27 cellular contexts compared by ENCODE assay signal in the genomic region with DNA sequence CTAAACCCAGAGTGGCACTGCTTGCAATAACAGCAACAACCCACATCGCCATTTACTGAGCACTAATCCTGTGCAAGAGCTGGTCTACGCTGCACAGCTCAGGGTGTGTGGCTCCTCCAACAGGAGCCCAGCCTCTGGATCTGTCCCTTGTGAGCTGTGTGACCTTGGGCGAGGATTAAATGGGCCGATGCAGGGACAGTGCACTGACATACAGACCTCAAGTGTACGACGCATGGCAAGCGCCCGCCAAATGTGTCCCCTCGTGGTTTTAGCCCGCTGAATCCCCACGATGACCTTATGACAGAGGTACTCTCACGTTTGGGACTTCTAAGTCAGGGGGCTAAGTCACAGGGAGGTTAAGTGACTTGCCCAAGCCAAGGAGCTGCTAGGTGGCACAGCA.
"Had no signal": no experiment of that assay in that cellular context is flagged by ENCODE, and none has a peak within 500 bp of the region (broad histone marks: within the 10 kb centered on the region; RNA-seq: fewer than 3 reads in every experiment).

No MANE protein-coding gene starts in this region.

- H3K9ac ChIP-seq: neural progenitor cell had no signal

- H3K4me1 Mint-ChIP-seq: natural killer cell; stimulated activated naive B cell treated with anti-CD40 and anti-IgM and Interleukin-4, amounts not matched to agents 10 μg/mL and 1 μg/mL and 100 μg/mL, for 72 hours had no signal

- H3K27me3 Mint-ChIP-seq: naive B cell; stimulated activated naive B cell treated with anti-CD40 and anti-IgM and Interleukin-4, amounts not matched to agents 10 μg/mL and 1 μg/mL and 100 μg/mL, for 72 hours had no signal

- H2AFZ ChIP-seq: neural progenitor cell had no signal

- DNase-seq: hippocampal formation; left colon; left lung; lower lobe of right lung; mammary epithelial cell; mesenchymal stem cell; naive B cell; natural killer cell; ovary; retina; right cardiac atrium; stimulated activated CD4-positive, alpha-beta T cell treated with anti-CD3 and anti-CD28 coated beads, Interleukin-4, amount 100 ng/mL, for 24 hours; stimulated activated naive B cell treated with anti-CD40 and anti-IgM and Interleukin-4, amounts not matched to agents 10 μg/mL and 1 μg/mL and 100 μg/mL, for 72 hours; stimulated activated naive CD8-positive, alpha-beta T cell treated with anti-CD3 and anti-CD28 coated beads, Interleukin-15, Interleukin-2, amounts not matched to agents 100 U/mL and 50 U/mL, for 24 hours; stomach; testis; thyroid gland; transverse colon; upper lobe of left lung had no signal

- H3K27ac ChIP-seq: left lung, lower lobe of right lung, neural progenitor cell, ovary, prostate gland, skin epidermis, stomach, testis, thyroid gland, transverse colon, upper lobe of left lung, vagina had no signal

- H3K9me3 Mint-ChIP-seq: mesothelial cell of epicardium; naive B cell; natural killer cell; nephron progenitor cell; neural progenitor cell; stimulated activated naive B cell treated with anti-CD40 and anti-IgM and Interleukin-4, amounts not matched to agents 10 μg/mL and 1 μg/mL and 100 μg/mL, for 72 hours had no signal

- H3K27ac Mint-ChIP-seq: mesothelial cell of epicardium, naive B cell, natural killer cell had no signal

- H3K36me3 Mint-ChIP-seq: naive B cell, natural killer cell, neural progenitor cell had no signal

- H3K4me3 ChIP-seq: left lung, lower lobe of right lung, neural progenitor cell, ovary, prostate gland, skin epidermis, stomach, testis, thyroid gland, transverse colon, upper lobe of left lung, vagina had no signal

- H3K27me3 ChIP-seq: left lung, neural progenitor cell, ovary, stomach, testis, thyroid gland, transverse colon, upper lobe of left lung, vagina had no signal

- H3K9me3 ChIP-seq: left lung, lower lobe of right lung, ovary, prostate gland, stomach, testis, thyroid gland, transverse colon, upper lobe of left lung, vagina had no signal

- ATAC-seq: left colon; left lung; lower lobe of right lung; natural killer cell; right cardiac atrium; sciatic nerve; stimulated activated naive B cell treated with anti-CD40 and anti-IgM and Interleukin-4, amounts not matched to agents 10 μg/mL and 1 μg/mL and 100 μg/mL, for 72 hours; stimulated activated naive CD8-positive, alpha-beta T cell treated with anti-CD3 and anti-CD28 coated beads, Interleukin-15, Interleukin-2, amounts not matched to agents 100 U/mL and 50 U/mL, for 24 hours had no signal

- H3K36me3 ChIP-seq: lower lobe of right lung, neural progenitor cell, ovary, prostate gland, thyroid gland, transverse colon, vagina had no signal

- H3K4me1 ChIP-seq: left lung, lower lobe of right lung, prostate gland, stomach, testis, thyroid gland, transverse colon, upper lobe of left lung had no signal

- H3K4me3 Mint-ChIP-seq: mesothelial cell of epicardium; naive B cell; natural killer cell; nephron progenitor cell; neural progenitor cell; stimulated activated naive B cell treated with anti-CD40 and anti-IgM and Interleukin-4, amounts not matched to agents 10 μg/mL and 1 μg/mL and 100 μg/mL, for 72 hours had no signal

- FAIRE-seq: keratinocyte had no signal
